Comparison of ENCODE assay signal across 9 cellular contexts in the genomic region with DNA sequence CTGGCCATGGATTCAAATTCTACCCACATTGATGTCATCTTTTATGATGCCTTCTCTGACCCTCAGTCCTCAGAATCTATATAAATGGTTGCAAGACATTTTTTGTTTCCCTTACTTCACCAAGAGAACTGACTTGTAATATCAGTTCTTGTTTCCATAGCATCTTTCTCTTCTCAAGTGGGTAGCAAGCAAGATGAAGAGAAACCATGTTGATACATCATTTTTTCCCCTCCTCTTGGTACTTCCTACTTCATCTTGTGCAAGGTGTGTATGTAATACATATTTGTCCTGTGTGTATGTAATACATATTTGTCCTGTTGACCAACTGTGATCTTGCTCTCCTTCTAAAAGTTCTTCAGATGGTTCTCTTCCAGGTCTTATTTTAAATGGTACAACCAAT.
"Had no signal": no experiment of that assay in that cellular context is flagged by ENCODE, and none has a peak within 500 bp of the region (broad histone marks: within the 10 kb centered on the region; RNA-seq: fewer than 3 reads in every experiment).

No MANE protein-coding gene starts in this region.

- H3K27ac ChIP-seq: GM23248 had no signal

- DNase-seq: GM23248, GOT3, H9, HCEC 1CT, IMR-90, Kasumi-1, KG1 had no signal

- ATAC-seq: K562 had no signal

- FAIRE-seq: HTR-8/SVneo, K562 had no signal

- H3K4me3 ChIP-seq: GM23248, K562 had no signal

- H3K27ac Mint-ChIP-seq: H9 had no signal

- H3K9me3 Mint-ChIP-seq: H9 had no signal

- H3K4me3 Mint-ChIP-seq: H9 had no signal
